In the genomic region with DNA sequence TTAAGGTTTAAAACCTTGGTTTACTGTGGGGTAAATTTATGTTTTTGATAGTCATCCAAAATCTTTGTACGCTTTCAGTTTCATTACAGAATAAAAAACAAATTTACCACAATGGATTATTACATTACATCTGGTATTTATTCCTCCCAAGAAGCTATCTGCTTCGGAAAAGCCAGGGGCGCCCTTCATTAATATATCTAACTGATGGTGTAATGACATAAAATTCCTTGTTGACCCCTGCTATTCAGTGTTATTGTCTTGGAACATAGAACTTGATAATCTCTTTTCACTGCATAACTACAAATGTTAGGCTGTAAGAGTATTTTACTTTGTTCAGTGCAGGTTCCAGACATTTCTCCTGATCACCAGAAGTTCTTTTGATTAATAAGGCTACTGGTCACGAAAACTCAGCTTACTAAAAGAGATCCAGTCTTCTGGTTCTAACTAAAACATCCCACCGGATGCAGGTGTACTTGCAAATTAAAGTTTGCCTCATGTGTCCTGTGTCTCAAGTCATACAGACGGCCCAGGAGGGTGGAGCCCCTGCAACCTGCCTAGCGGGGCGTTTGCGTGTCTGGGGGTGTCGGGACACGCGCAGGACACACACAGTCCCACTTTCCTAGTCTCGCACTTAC, we compare ENCODE assay signal across 7 cellular contexts. TPM values are rescaled to one million over a fixed set of nuclear protein-coding genes. Genes with fewer than 3 reads are reported as not detected.
DNase-seq lines count a peak whose midpoint lies in the region; ATAC-seq and TF ChIP-seq lines count a peak whose summit lies in the region.

No MANE protein-coding gene starts in this region.

- no peak overlapping the region; the same call in 1 of the 2 replicates for H3K27ac ChIP-seq in HEK293 (ENCODE audit: extremely low read depth, low read depth, low read length)
- H3K27ac ChIP-seq in VCaP, result peak overlapping the region; percentile 90
- H3K27ac ChIP-seq in right cardiac atrium (ENCODE audit: low read length), result no peak overlapping the region

- H3K9me3 Mint-ChIP-seq in stimulated activated memory B cell treated with anti-CD40 and anti-IgM and Interleukin-4, amounts not matched to agents 10 μg/mL and 1 μg/mL and 100 μg/mL, for 72 hours, result no peaks in the 10 kb centered on the region

- H3K27me3 ChIP-seq in right cardiac atrium (ENCODE audit: control insufficient read depth, insufficient read depth), result no peaks in the 10 kb centered on the region

- H3K4me3 Mint-ChIP-seq in stimulated activated memory B cell treated with anti-CD40 and anti-IgM and Interleukin-4, amounts not matched to agents 10 μg/mL and 1 μg/mL and 100 μg/mL, for 72 hours, result peak overlapping the region; percentile 87

- H3K4me3 ChIP-seq in HEK293 (ENCODE audit: low read depth, low read length), result peak overlapping the region; percentile 69
- H3K4me3 ChIP-seq in right cardiac atrium (ENCODE audit: low read length), result peak overlapping the region; percentile 52

- H3K27me3 Mint-ChIP-seq in stimulated activated memory B cell treated with anti-CD40 and anti-IgM and Interleukin-4, amounts not matched to agents 10 μg/mL and 1 μg/mL and 100 μg/mL, for 72 hours, result no peaks in the 10 kb centered on the region

- TF ChIP-seq CTCF in HEK293 (tag by site-specific recombination; IDR thresholded peaks at IDR 0.05), result no peak
- peak; percentile 2; the same call in 1 of the 2 replicates for TF ChIP-seq CTCF in VCaP (conservative IDR thresholded peaks at IDR 0.05)

- POLR2A ChIA-PET in HEK293 (lab: Yijun Ruan, JAX), result interaction anchor here (1.1 kb wide), 2 partner anchors 9 to 328 kb away, joined by 3 read pairs; partner anchors contain the start of gene UMAD1

- H3K9me3 ChIP-seq in HEK293 (ENCODE audit: control insufficient read depth, insufficient read depth, low read depth, low read length), result no peaks in the 10 kb centered on the region
- no peaks in the 10 kb centered on the region for H3K9me3 ChIP-seq in right cardiac atrium (ENCODE audit: control insufficient read depth, low read length)

- 7% methylated on average over 13 of the region's 13 CpGs for WGBS in right cardiac atrium

- peaks cover 3% of the 10 kb centered on the region for H3K4me1 ChIP-seq in HEK293 (ENCODE audit: control insufficient read depth, insufficient read depth, low read length)
- H3K4me1 ChIP-seq in right cardiac atrium (ENCODE audit: control insufficient read depth, insufficient read depth, low read length), result no peaks in the 10 kb centered on the region

- intact Hi-C loops in right cardiac atrium (cut with DNase I), result loop anchor here in 1 of 4 donors (10.0 kb wide), 1 partner anchor 317 kb away; no protein-coding TSS in a partner anchor

- no peaks in the 10 kb centered on the region for H3K36me3 Mint-ChIP-seq in stimulated activated memory B cell treated with anti-CD40 and anti-IgM and Interleukin-4, amounts not matched to agents 10 μg/mL and 1 μg/mL and 100 μg/mL, for 72 hours

- DNase-seq in right cardiac atrium (no peak), SW 1271 (lab: John Stamatoyannopoulos, UW) (no peak)
- DNase-seq in activated effector memory CD4-positive, alpha-beta T cell treated with Interleukin-2 at 50 U/mL for 16 hours, result no peak

- H3K27ac Mint-ChIP-seq in stimulated activated memory B cell treated with anti-CD40 and anti-IgM and Interleukin-4, amounts not matched to agents 10 μg/mL and 1 μg/mL and 100 μg/mL, for 72 hours, result no peak overlapping the region

- H3K36me3 ChIP-seq in HEK293 (ENCODE audit: control insufficient read depth in 2 of 2, insufficient read depth in 1 of 2, low read length in 2 of 2), result no peaks in the 10 kb centered on the region

- peaks cover 15% of the 10 kb centered on the region for H3K4me1 Mint-ChIP-seq in stimulated activated memory B cell treated with anti-CD40 and anti-IgM and Interleukin-4, amounts not matched to agents 10 μg/mL and 1 μg/mL and 100 μg/mL, for 72 hours

- no peak for ATAC-seq in right cardiac atrium
- no peak for ATAC-seq in stimulated activated memory B cell treated with anti-CD40 and anti-IgM and Interleukin-4, amounts not matched to agents 10 μg/mL and 1 μg/mL and 100 μg/mL, for 72 hours
- no peak for ATAC-seq in HG02973 (IDR thresholded peaks at IDR 0.05; ENCODE audit: unreplicated experiment)

- CTCF ChIA-PET in HEK293 (lab: Yijun Ruan, JAX), result no interaction called here

TF ChIP-seq in HEK293, 187 proteins besides CTCF, POLR2A, EP300 and RAD21 (continues in another document):
- no peak for TF ChIP-seq ZNF133 (tag by site-specific recombination; IDR thresholded peaks at IDR 0.05)
- no peak for TF ChIP-seq ZNF549 (tag by site-specific recombination; IDR thresholded peaks at IDR 0.05)
- no peak for TF ChIP-seq OVOL3 (tag by site-specific recombination; IDR thresholded peaks at IDR 0.05)
- peak; percentile 69 for TF ChIP-seq ZNF366 (tag by site-specific recombination; conservative IDR thresholded peaks at IDR 0.05)
- TF ChIP-seq, protein P1, sequence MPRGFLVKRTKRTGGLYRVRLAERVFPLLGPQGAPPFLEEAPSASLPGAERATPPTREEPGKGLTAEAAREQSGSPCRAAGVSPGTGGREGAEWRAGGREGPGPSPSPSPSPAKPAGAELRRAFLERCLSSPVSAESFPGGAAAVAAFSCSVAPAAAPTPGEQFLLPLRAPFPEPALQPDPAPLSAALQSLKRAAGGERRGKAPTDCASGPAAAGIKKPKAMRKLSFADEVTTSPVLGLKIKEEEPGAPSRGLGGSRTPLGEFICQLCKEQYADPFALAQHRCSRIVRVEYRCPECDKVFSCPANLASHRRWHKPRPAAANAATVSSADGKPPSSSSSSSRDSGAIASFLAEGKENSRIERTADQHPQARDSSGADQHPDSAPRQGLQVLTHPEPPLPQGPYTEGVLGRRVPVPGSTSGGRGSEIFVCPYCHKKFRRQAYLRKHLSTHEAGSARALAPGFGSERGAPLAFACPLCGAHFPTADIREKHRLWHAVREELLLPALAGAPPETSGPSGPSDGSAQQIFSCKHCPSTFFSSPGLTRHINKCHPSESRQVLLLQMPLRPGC (tag by site-specific recombination; IDR thresholded peaks at IDR 0.05), result no peak
- TF ChIP-seq ZNF311 (tag by site-specific recombination; IDR thresholded peaks at IDR 0.05; ENCODE audit: borderline replicate concordance), result no peak
- TF ChIP-seq ZNF223 (tag by site-specific recombination; IDR thresholded peaks at IDR 0.05), result no peak
- no peak for TF ChIP-seq ZNF23 (tag by site-specific recombination; IDR thresholded peaks at IDR 0.05; ENCODE audit: borderline replicate concordance)
- no peak for TF ChIP-seq PBX3 (CRISPR knock-in tag; IDR thresholded peaks at IDR 0.05)
- peak; percentile 94 for TF ChIP-seq PRDM10 (tag by site-specific recombination; IDR thresholded peaks at IDR 0.05)

RNA-seq across cellular contexts. Expression of gene GLCCI1, which starts 0.6 kb away (rescaled TPM):
- 1 to 10 TPM; 4.7 to 8.3 (median 6.8) TPM for total RNA-seq in right cardiac atrium
- polyA plus RNA-seq in right cardiac atrium, result 2.0 TPM
